1 cellular context compared by ENCODE assay signal in the genomic region with DNA sequence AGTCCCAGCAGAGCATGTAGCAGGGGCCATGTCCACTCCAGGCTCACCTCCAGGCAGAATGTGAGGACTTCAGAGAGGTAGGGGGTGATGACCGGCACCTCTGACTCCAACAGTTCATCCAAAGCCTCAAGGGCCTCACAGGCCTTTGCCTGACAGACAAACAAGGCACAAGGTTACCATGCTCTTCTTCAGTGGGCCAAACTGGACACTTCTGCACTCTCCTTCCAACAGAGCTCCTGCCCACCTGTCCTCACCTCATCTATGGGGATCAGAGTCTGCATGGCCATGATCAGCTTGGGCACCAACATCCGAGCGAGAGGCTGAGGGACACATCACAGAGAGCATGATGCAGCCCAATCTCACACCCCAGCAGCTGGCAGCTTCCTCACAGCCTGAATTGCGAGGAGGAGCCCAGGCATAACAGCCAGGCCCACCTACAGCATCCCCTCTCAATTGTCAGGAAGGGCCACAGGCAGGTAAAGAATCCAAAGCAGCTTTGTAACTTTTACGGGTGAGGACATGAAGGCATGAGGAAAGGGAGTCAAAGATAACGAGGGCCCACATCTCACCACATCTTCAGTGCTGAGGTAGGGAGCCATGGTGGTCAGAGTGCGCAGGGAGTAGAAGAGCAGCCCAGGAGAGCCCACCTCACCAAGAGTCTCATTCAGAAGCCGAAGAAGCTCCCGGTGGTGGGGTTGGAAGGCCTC.
TF ChIP-seq lines count a peak whose summit lies in the region.

No MANE protein-coding gene starts in this region.

TF ChIP-seq in HepG2, 621 proteins besides CTCF, POLR2A, EP300 and RAD21 (continued from another document):
- TF ChIP-seq DZIP1 (CRISPR knock-in tag; IDR thresholded peaks at IDR 0.05) (no peak), SMAD9 (CRISPR knock-in tag; IDR thresholded peaks at IDR 0.05) (no peak), ZNF460 (CRISPR knock-in tag; IDR thresholded peaks at IDR 0.05; ENCODE audit: borderline replicate concordance) (no peak), BORCS8-MEF2B (CRISPR knock-in tag; IDR thresholded peaks at IDR 0.05) (peak; percentile 23; the same call in 1 of the 2 replicates), ETV5 (CRISPR knock-in tag; IDR thresholded peaks at IDR 0.05; ENCODE audit: borderline replicate concordance) (no peak), TAF1 (CRISPR knock-in tag; IDR thresholded peaks at IDR 0.05) (0 out of 2 replicates have a peak, but pooled peaks have one; percentile 10), SRSF1 (optimal IDR thresholded peaks at IDR 0.05; ENCODE audit: low read depth, low read length) (no peak), FOXM1 (CRISPR knock-in tag; IDR thresholded peaks at IDR 0.05) (no peak), NR2C2 (CRISPR knock-in tag; IDR thresholded peaks at IDR 0.05; ENCODE audit: borderline replicate concordance) (no peak), GATAD1 (CRISPR knock-in tag; IDR thresholded peaks at IDR 0.05) (0 out of 2 replicates have a peak, but pooled peaks have one; percentile 12), ZNF124 (CRISPR knock-in tag; IDR thresholded peaks at IDR 0.05) (no peak), BRD4 (CRISPR knock-in tag; IDR thresholded peaks at IDR 0.05) (peak; percentile 53; the same call in 1 of the 2 replicates), ZNF563 (CRISPR knock-in tag; IDR thresholded peaks at IDR 0.05) (0 out of 2 replicates have a peak, but pooled peaks have one; percentile 35), PAXIP1 (CRISPR knock-in tag; conservative IDR thresholded peaks at IDR 0.05) (no peak), ZNF451 (CRISPR knock-in tag; IDR thresholded peaks at IDR 0.05) (no peak), SNAPC4 (CRISPR knock-in tag; IDR thresholded peaks at IDR 0.05) (no peak), PHF8 (CRISPR knock-in tag; IDR thresholded peaks at IDR 0.05) (0 out of 2 replicates have a peak, but pooled peaks have one; percentile 11), YEATS4 (CRISPR knock-in tag; IDR thresholded peaks at IDR 0.05; ENCODE audit: borderline replicate concordance) (no peak), ZNF879 (CRISPR knock-in tag; IDR thresholded peaks at IDR 0.05) (no peak), SMARCC2 (IDR thresholded peaks at IDR 0.05) (no peak), ZNF557 (CRISPR knock-in tag; IDR thresholded peaks at IDR 0.05) (no peak), ZNF776 (CRISPR knock-in tag; IDR thresholded peaks at IDR 0.05) (peak; percentile 51; the same call in 1 of the 2 replicates), SAFB2 (CRISPR knock-in tag; IDR thresholded peaks at IDR 0.05; ENCODE audit: borderline replicate concordance, low read depth) (no peak)
- TF ChIP-seq, protein P1, sequence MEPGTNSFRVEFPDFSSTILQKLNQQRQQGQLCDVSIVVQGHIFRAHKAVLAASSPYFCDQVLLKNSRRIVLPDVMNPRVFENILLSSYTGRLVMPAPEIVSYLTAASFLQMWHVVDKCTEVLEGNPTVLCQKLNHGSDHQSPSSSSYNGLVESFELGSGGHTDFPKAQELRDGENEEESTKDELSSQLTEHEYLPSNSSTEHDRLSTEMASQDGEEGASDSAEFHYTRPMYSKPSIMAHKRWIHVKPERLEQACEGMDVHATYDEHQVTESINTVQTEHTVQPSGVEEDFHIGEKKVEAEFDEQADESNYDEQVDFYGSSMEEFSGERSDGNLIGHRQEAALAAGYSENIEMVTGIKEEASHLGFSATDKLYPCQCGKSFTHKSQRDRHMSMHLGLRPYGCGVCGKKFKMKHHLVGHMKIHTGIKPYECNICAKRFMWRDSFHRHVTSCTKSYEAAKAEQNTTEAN (CRISPR knock-in tag; conservative IDR thresholded peaks at IDR 0.05): no peak
- TF ChIP-seq, protein P2, sequence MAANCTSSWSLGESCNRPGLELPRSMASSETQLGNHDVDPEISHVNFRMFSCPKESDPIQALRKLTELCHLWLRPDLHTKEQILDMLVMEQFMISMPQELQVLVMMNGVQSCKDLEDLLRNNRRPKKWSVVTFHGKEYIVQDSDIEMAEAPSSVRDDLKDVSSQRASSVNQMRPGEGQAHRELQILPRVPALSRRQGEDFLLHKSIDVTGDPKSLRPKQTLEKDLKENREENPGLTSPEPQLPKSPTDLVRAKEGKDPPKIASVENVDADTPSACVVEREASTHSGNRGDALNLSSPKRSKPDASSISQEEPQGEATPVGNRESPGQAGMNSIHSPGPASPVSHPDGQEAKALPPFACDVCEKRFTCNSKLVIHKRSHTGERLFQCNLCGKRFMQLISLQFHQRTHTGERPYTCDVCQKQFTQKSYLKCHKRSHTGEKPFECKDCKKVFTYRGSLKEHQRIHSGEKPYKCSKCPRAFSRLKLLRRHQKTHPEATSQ (CRISPR knock-in tag; IDR thresholded peaks at IDR 0.05; ENCODE audit: borderline replicate concordance): no peak
- TF ChIP-seq, protein P3, sequence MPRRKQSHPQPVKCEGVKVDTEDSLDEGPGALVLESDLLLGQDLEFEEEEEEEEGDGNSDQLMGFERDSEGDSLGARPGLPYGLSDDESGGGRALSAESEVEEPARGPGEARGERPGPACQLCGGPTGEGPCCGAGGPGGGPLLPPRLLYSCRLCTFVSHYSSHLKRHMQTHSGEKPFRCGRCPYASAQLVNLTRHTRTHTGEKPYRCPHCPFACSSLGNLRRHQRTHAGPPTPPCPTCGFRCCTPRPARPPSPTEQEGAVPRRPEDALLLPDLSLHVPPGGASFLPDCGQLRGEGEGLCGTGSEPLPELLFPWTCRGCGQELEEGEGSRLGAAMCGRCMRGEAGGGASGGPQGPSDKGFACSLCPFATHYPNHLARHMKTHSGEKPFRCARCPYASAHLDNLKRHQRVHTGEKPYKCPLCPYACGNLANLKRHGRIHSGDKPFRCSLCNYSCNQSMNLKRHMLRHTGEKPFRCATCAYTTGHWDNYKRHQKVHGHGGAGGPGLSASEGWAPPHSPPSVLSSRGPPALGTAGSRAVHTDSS (CRISPR knock-in tag; conservative IDR thresholded peaks at IDR 0.05): no peak
- TF ChIP-seq, protein P4, sequence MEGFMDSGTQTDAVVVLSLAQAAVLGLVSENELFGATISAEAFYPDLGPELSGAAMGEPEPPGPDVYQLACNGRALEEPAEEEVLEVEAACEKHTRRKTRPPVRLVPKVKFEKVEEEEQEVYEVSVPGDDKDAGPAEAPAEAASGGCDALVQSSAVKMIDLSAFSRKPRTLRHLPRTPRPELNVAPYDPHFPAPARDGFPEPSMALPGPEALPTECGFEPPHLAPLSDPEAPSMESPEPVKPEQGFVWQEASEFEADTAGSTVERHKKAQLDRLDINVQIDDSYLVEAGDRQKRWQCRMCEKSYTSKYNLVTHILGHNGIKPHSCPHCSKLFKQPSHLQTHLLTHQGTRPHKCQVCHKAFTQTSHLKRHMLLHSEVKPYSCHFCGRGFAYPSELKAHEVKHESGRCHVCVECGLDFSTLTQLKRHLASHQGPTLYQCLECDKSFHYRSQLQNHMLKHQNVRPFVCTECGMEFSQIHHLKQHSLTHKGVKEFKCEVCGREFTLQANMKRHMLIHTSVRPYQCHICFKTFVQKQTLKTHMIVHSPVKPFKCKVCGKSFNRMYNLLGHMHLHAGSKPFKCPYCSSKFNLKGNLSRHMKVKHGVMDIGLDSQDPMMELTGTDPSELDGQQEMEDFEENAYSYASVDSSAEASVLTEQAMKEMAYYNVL (CRISPR knock-in tag; IDR thresholded peaks at IDR 0.05; ENCODE audit: borderline replicate concordance): no peak
TF ChIP-seq in HepG2: peak in this region for 21.
